ENCODE assay signal across 23 cellular contexts in genomic region chr9:137878957-137879555, GRCh38. TPM values are rescaled to one million over a fixed set of nuclear protein-coding genes. Genes with fewer than 3 reads are reported as not detected.
A peak's percentile ranks its signal among the peaks of the same experiment; 100 is the strongest.
DNase-seq lines count a peak whose midpoint lies in the region; ATAC-seq and TF ChIP-seq lines count a peak whose summit lies in the region.
"Had no signal": no experiment of that assay in that cellular context is flagged by ENCODE, and none has a peak within 500 bp of the region (broad histone marks: within the 10 kb centered on the region; RNA-seq: fewer than 3 reads in every experiment).

No MANE protein-coding gene starts in this region.

- peaks cover 29% of the 10 kb centered on the region for H3K27me3 ChIP-seq in MM.1S (replicated peaks; ENCODE audit: insufficient read depth, low read length)

- H3K9ac ChIP-seq in ES-I3 (ENCODE audit: low read depth, low read length) (peak overlapping the region; percentile 35; the same call in 1 of the 2 replicates), MM.1S (ENCODE audit: low read length) (no peak overlapping the region)

- no peaks in the 10 kb centered on the region for H3K9me2 ChIP-seq in MM.1S (replicated peaks; ENCODE audit: insufficient read depth, low read length)

- no peaks in the 10 kb centered on the region for H4K20me1 ChIP-seq in MM.1S (ENCODE audit: insufficient read depth, low read length)

- H3K4me1 ChIP-seq in ES-I3 (ENCODE audit: insufficient read depth, low read length) (no peaks in the 10 kb centered on the region), MM.1S (ENCODE audit: low read length) (no peaks in the 10 kb centered on the region)

- H3K4me3 Mint-ChIP-seq in endothelial cell (ENCODE audit: unreplicated experiment) (peak overlapping the region; percentile 69), mesothelial cell of epicardium (peak overlapping the region; percentile 15), T-helper 17 cell (no peak overlapping the region)
- H3K4me3 Mint-ChIP-seq: activated CD8-positive, alpha-beta memory T cell treated with anti-CD3 and anti-CD28 coated beads, Interleukin-2, amount 10 ng/mL, durations not matched to agents 7 days and 5 days; activated naive CD4-positive, alpha-beta T cell treated with anti-CD3 and anti-CD28 coated beads, Interleukin-2, amount 50 U/mL, for 24 hours; activated T-helper 1 cell treated with anti-CD3 and anti-CD28 coated beads, Interleukin-12 subunit alpha, Interleukin-12 subunit beta, Interleukin-2, Interleukin-4 antibody, amounts not matched to agents 30 ng/mL and 10 ng/mL and 1 ng/mL, durations not matched to agents 14 hours and 24 hours and 36 hours; neural crest cell; stimulated activated naive CD8-positive, alpha-beta T cell treated with anti-CD3 and anti-CD28 coated beads, Interleukin-15, Interleukin-2, amounts not matched to agents 100 ng/mL and 50 ng/mL, for 24 hours had no signal

- H3K36me3 Mint-ChIP-seq in endothelial cell (ENCODE audit: low read depth, unreplicated experiment) (peaks cover 3% of the 10 kb centered on the region), mesothelial cell of epicardium (peaks cover 2% of the 10 kb centered on the region), T-helper 17 cell (ENCODE audit: low read depth) (peaks cover 3% of the 10 kb centered on the region)
- H3K36me3 Mint-ChIP-seq: activated naive CD4-positive, alpha-beta T cell treated with anti-CD3 and anti-CD28 coated beads, Interleukin-2, amount 50 U/mL, for 24 hours; T-cell had no signal

- no peak overlapping the region for H3K4me3 ChIP-seq in MM.1S (ENCODE audit: low read length)

- H3F3A ChIP-seq in MM.1S (ENCODE audit: insufficient read depth, low read length), result no peaks in the 10 kb centered on the region

- no peak overlapping the region for H3K27ac ChIP-seq in MM.1S (ENCODE audit: low read length)
- H3K27ac ChIP-seq: C4-2B, heart left ventricle had no signal

- H3K9me3 Mint-ChIP-seq in endothelial cell (ENCODE audit: unreplicated experiment) (no peaks in the 10 kb centered on the region), mesothelial cell of epicardium (peaks cover 3% of the 10 kb centered on the region)
- H3K9me3 Mint-ChIP-seq: activated naive CD4-positive, alpha-beta T cell treated with anti-CD3 and anti-CD28 coated beads, Interleukin-2, amount 50 U/mL, for 24 hours; neural crest cell; stimulated activated naive CD8-positive, alpha-beta T cell treated with anti-CD3 and anti-CD28 coated beads, Interleukin-15, Interleukin-2, amounts not matched to agents 100 ng/mL and 50 ng/mL, for 24 hours; T-cell had no signal

- peaks cover 16% of the 10 kb centered on the region for H3K27me3 Mint-ChIP-seq in endothelial cell (ENCODE audit: unreplicated experiment)
- peaks cover 57% of the 10 kb centered on the region for H3K27me3 Mint-ChIP-seq in mesothelial cell of epicardium (ENCODE audit: low read depth)
- peaks cover 43% of the 10 kb centered on the region for H3K27me3 Mint-ChIP-seq in T-helper 17 cell

- TF ChIP-seq RAD21 in Ishikawa (IDR thresholded peaks at IDR 0.05; ENCODE audit: low read depth), result no peak

- H3K27ac Mint-ChIP-seq in endothelial cell (ENCODE audit: unreplicated experiment) (no peak overlapping the region), mesothelial cell of epicardium (no peak overlapping the region), T-helper 17 cell (no peak overlapping the region)
- H3K27ac Mint-ChIP-seq: activated CD8-positive, alpha-beta memory T cell treated with anti-CD3 and anti-CD28 coated beads, Interleukin-2, amount 10 ng/mL, durations not matched to agents 7 days and 5 days; activated naive CD4-positive, alpha-beta T cell treated with anti-CD3 and anti-CD28 coated beads, Interleukin-2, amount 50 U/mL, for 24 hours; activated T-helper 1 cell treated with anti-CD3 and anti-CD28 coated beads, Interleukin-12 subunit alpha, Interleukin-12 subunit beta, Interleukin-2, Interleukin-4 antibody, amounts not matched to agents 30 ng/mL and 10 ng/mL and 1 ng/mL, durations not matched to agents 14 hours and 24 hours and 36 hours; progenitor cell of endocrine pancreas; stimulated activated naive CD8-positive, alpha-beta T cell treated with anti-CD3 and anti-CD28 coated beads, Interleukin-15, Interleukin-2, amounts not matched to agents 100 ng/mL and 50 ng/mL, for 24 hours; T-cell had no signal

- TF ChIP-seq EP300 in Ishikawa (IDR thresholded peaks at IDR 0.05; ENCODE audit: borderline replicate concordance), result no peak

- no peak overlapping the region for H3K4me2 ChIP-seq in MM.1S (ENCODE audit: low read depth, low read length)

- peaks cover 2% of the 10 kb centered on the region for H3K4me1 Mint-ChIP-seq in endothelial cell (ENCODE audit: unreplicated experiment)
- H3K4me1 Mint-ChIP-seq in mesothelial cell of epicardium, result peaks cover 2% of the 10 kb centered on the region
- H3K4me1 Mint-ChIP-seq in T-helper 17 cell, result peaks cover 2% of the 10 kb centered on the region
- H3K4me1 Mint-ChIP-seq: activated CD8-positive, alpha-beta memory T cell treated with anti-CD3 and anti-CD28 coated beads, Interleukin-2, amount 10 ng/mL, durations not matched to agents 7 days and 5 days; neural crest cell had no signal

- no peak for ATAC-seq in T-helper 17 cell
- ATAC-seq: Panc1 had no signal

- H3K36me3 ChIP-seq in ES-I3 (ENCODE audit: insufficient read depth, low read length), result no peaks in the 10 kb centered on the region
- H3K36me3 ChIP-seq in MM.1S (replicated peaks; ENCODE audit: insufficient read depth, low read length), result no peaks in the 10 kb centered on the region
- H3K36me3 ChIP-seq: heart left ventricle had no signal

- H3K9me3 ChIP-seq in ES-I3 (ENCODE audit: control insufficient read depth, insufficient read depth, low read length) (no peaks in the 10 kb centered on the region), MM.1S (replicated peaks; ENCODE audit: insufficient read depth, low read length) (no peaks in the 10 kb centered on the region), T-helper 17 cell (ENCODE audit: control insufficient read depth, low read length, poor library complexity, severe bottlenecking) (no peaks in the 10 kb centered on the region)
- H3K9me3 ChIP-seq: heart left ventricle had no signal

- H3K79me2 ChIP-seq in MM.1S (ENCODE audit: low read length), result no peaks in the 10 kb centered on the region

- no peak overlapping the region for H2AFZ ChIP-seq in MM.1S (ENCODE audit: low read length)

- no peak for TF ChIP-seq CTCF in endothelial cell (IDR thresholded peaks at IDR 0.05; ENCODE audit: unreplicated experiment)
- TF ChIP-seq CTCF in mesothelial cell of epicardium (IDR thresholded peaks at IDR 0.05; ENCODE audit: unreplicated experiment), result no peak
- no peak for TF ChIP-seq CTCF in MM.1S (IDR thresholded peaks at IDR 0.05; ENCODE audit: low read length)

- no peak for DNase-seq in endothelial cell (ENCODE audit: low spot score)
- no peak for DNase-seq in mesothelial cell of epicardium (ENCODE audit: low spot score in 2 of 2, unreplicated experiment in 2 of 2)
- DNase-seq in MM.1S, result no peak
- DNase-seq in T-helper 17 cell, result no peak
- no peak for DNase-seq in activated gamma-delta T cell treated with Interleukin-2 at 50 U/mL for 16 hours
- DNase-seq: activated CD4-positive, alpha-beta T cell treated with anti-CD3 and anti-CD28 coated beads for 4 hours; activated CD8-positive, alpha-beta memory T cell treated with anti-CD3 and anti-CD28 coated beads, Interleukin-2, amount 10 ng/mL, durations not matched to agents 7 days and 5 days; Calu3; heart left ventricle; MV-4-11; NCI-H1694; NK-92 treated with Interleukin-12 subunit alpha and Interleukin-12 subunit beta, amount 100 ng/mL, for 24 hours; SIG-M5 had no signal

TF ChIP-seq in Ishikawa, 13 proteins besides CTCF, POLR2A, EP300 and RAD21:
- TF ChIP-seq, protein P1, sequence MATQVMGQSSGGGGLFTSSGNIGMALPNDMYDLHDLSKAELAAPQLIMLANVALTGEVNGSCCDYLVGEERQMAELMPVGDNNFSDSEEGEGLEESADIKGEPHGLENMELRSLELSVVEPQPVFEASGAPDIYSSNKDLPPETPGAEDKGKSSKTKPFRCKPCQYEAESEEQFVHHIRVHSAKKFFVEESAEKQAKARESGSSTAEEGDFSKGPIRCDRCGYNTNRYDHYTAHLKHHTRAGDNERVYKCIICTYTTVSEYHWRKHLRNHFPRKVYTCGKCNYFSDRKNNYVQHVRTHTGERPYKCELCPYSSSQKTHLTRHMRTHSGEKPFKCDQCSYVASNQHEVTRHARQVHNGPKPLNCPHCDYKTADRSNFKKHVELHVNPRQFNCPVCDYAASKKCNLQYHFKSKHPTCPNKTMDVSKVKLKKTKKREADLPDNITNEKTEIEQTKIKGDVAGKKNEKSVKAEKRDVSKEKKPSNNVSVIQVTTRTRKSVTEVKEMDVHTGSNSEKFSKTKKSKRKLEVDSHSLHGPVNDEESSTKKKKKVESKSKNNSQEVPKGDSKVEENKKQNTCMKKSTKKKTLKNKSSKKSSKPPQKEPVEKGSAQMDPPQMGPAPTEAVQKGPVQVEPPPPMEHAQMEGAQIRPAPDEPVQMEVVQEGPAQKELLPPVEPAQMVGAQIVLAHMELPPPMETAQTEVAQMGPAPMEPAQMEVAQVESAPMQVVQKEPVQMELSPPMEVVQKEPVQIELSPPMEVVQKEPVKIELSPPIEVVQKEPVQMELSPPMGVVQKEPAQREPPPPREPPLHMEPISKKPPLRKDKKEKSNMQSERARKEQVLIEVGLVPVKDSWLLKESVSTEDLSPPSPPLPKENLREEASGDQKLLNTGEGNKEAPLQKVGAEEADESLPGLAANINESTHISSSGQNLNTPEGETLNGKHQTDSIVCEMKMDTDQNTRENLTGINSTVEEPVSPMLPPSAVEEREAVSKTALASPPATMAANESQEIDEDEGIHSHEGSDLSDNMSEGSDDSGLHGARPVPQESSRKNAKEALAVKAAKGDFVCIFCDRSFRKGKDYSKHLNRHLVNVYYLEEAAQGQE (IDR thresholded peaks at IDR 0.05; ENCODE audit: low read depth), result peak; percentile 32; the same call in 1 of the 2 replicates
- no peak for TF ChIP-seq EGR1 (IDR thresholded peaks at IDR 0.05)
- no peak for TF ChIP-seq TEAD4 (IDR thresholded peaks at IDR 0.05)

RNA-seq across cellular contexts. Expression of gene CACNA1B, which starts 1.5 kb away (rescaled TPM):
- total RNA-seq in endothelial cell (ENCODE audit: unreplicated experiment) (2.0 TPM), mesothelial cell of epicardium (0.75 to 0.87 TPM (median 0.81 TPM) in 3 replicates), T-helper 17 cell (under 1 TPM in 1 of 2 donors, not detected in 1; 0.22 TPM)
- total RNA-seq: activated CD8-positive, alpha-beta memory T cell treated with anti-CD3 and anti-CD28 coated beads, Interleukin-2, amount 10 ng/mL, durations not matched to agents 7 days and 5 days; activated T-helper 1 cell treated with anti-CD3 and anti-CD28 coated beads, Interleukin-12 subunit alpha, Interleukin-12 subunit beta, Interleukin-2, Interleukin-4 antibody, amounts not matched to agents 30 ng/mL and 10 ng/mL and 1 ng/mL, durations not matched to agents 14 hours and 24 hours and 36 hours; Calu3 had no signal
